In the genomic region with DNA sequence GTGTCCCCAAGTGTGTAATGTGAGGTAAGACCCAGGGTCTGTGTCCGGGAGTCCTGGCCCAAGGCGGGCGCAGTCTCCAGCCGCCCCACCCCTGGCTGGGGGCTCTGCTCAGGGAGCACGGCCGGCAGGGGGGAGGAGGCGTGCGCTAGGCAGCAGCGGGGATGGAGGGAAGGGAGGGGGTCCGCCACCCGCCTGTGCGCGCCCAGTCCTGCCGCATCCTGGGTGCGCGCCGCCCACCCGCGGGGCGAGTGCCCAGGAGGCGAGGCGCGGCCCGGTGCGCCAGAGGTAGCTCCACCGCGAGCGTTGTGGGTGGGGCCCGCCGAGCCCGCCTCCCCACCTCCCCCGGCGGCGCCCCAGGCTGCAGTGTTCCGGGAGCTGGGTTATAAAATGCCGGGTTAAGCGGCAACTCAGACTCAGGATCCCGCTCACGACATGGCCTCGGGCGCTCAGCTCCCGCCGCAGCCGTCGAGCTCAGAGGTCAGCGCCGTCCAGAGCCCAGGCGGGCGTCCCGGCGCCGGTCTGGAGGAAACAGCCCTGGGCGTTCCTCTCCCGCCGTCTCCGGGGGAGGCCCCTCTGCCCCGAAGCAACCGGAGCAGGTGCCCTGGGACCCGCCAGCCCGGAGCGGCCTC, we compare ENCODE assay signal across 8 cellular contexts. TPM values are rescaled to one million over a fixed set of nuclear protein-coding genes. Genes with fewer than 3 reads are reported as not detected.
DNase-seq lines count a peak whose midpoint lies in the region; ATAC-seq and TF ChIP-seq lines count a peak whose summit lies in the region.

A gene with protein sequence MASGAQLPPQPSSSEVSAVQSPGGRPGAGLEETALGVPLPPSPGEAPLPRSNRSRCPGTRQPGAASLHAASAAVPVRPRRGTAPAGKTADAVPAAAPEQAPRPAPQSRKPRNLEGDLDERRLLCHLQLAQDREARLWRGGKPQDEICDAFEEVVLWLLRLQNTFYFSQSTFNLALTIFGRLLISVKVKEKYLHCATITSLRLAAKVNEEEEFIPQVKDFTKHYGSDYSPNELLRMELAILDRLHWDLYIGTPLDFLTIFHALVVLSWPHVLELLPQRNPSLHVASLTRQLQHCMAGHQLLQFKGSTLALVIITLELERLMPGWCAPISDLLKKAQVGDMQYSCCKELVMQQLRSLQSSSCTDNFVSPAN (plus strand): TSS at position 363 of the 629 bp plus-strand sequence. CDS start 70 bp downstream, at position 433.

- no peak for TF ChIP-seq POLR2A in suprapubic skin (IDR thresholded peaks at IDR 0.05)

- no peaks in the 10 kb centered on the region for H3K9me3 ChIP-seq in suprapubic skin

- WGBS in suprapubic skin, result no CpG with 5 or more reads among the region's 61 CpGs

- peak; percentile 68 for DNase-seq in activated CD8-positive, alpha-beta T cell treated with anti-CD3 and anti-CD28 coated beads for 36 hours
- peak; percentile 32 for DNase-seq in endothelial cell (ENCODE audit: low spot score)
- DNase-seq in nephron progenitor cell, result peak; percentile 59
- DNase-seq in suprapubic skin (ENCODE audit: low spot score in 2 of 2), result no peak
- DNase-seq in NCI-H2196 treated with DMSO at 0.1 percent for 48 hours (lab: John Stamatoyannopoulos, UW; ENCODE audit: unreplicated experiment), result no peak

- peaks cover 16% of the 10 kb centered on the region for H3K4me1 ChIP-seq in suprapubic skin

- peak within 1 kb of the TSS; percentile 75 for H3K27ac Mint-ChIP-seq in activated CD8-positive, alpha-beta T cell treated with anti-CD3 and anti-CD28 coated beads for 36 hours
- H3K27ac Mint-ChIP-seq in endothelial cell (ENCODE audit: unreplicated experiment) (no peak within 1 kb of the TSS), nephron progenitor cell (no peak within 1 kb of the TSS)

- H3K4me3 Mint-ChIP-seq in activated CD8-positive, alpha-beta T cell treated with anti-CD3 and anti-CD28 coated beads for 36 hours, result peak within 1 kb of the TSS; percentile 75
- H3K4me3 Mint-ChIP-seq in endothelial cell (ENCODE audit: unreplicated experiment), result peak within 1 kb of the TSS; percentile 77
- peak within 1 kb of the TSS; percentile 75 for H3K4me3 Mint-ChIP-seq in nephron progenitor cell

- intact Hi-C loops in activated CD8-positive, alpha-beta T cell treated with anti-CD3 and anti-CD28 coated beads for 36 hours (cut with micrococcal nuclease), result loop anchor here (5.0 kb wide), 1 partner anchor 75 kb away; no protein-coding TSS in a partner anchor

- H3K4me1 Mint-ChIP-seq in activated CD8-positive, alpha-beta T cell treated with anti-CD3 and anti-CD28 coated beads for 36 hours (ENCODE audit: low read depth), result peaks cover 37% of the 10 kb centered on the region
- no peaks in the 10 kb centered on the region for H3K4me1 Mint-ChIP-seq in endothelial cell (ENCODE audit: unreplicated experiment)
- no peaks in the 10 kb centered on the region for H3K4me1 Mint-ChIP-seq in nephron progenitor cell

- peaks cover 13% of the 10 kb centered on the region for H3K36me3 Mint-ChIP-seq in activated CD8-positive, alpha-beta T cell treated with anti-CD3 and anti-CD28 coated beads for 36 hours (ENCODE audit: low read depth)
- no peaks in the 10 kb centered on the region for H3K36me3 Mint-ChIP-seq in endothelial cell (ENCODE audit: low read depth, unreplicated experiment)
- no peaks in the 10 kb centered on the region for H3K36me3 Mint-ChIP-seq in nephron progenitor cell (ENCODE audit: low read depth)

- H3K9me3 Mint-ChIP-seq in activated CD8-positive, alpha-beta T cell treated with anti-CD3 and anti-CD28 coated beads for 36 hours, result no peaks in the 10 kb centered on the region
- H3K9me3 Mint-ChIP-seq in endothelial cell (ENCODE audit: unreplicated experiment), result no peaks in the 10 kb centered on the region
- peaks cover 7% of the 10 kb centered on the region for H3K9me3 Mint-ChIP-seq in nephron progenitor cell

- H3K4me3 ChIP-seq in GM12875 (ENCODE audit: low read depth, low read length), result peak within 1 kb of the TSS; percentile 63
- H3K4me3 ChIP-seq in suprapubic skin, result peak within 1 kb of the TSS; percentile 61

- peak; percentile 28 for ATAC-seq in HG03175 (IDR thresholded peaks at IDR 0.05; ENCODE audit: unreplicated experiment)
- peak; percentile 76 for ATAC-seq in activated CD8-positive, alpha-beta T cell treated with anti-CD3 and anti-CD28 coated beads for 36 hours
- no peak for ATAC-seq in GM21526 (IDR thresholded peaks at IDR 0.05; ENCODE audit: low FRiP score, unreplicated experiment)

- H3K27me3 ChIP-seq in suprapubic skin, result peaks cover 31% of the 10 kb centered on the region

- POLR2A ChIA-PET in activated CD8-positive, alpha-beta T cell treated with anti-CD3 and anti-CD28 coated beads for 36 hours (lab: Charles Lee), result interaction anchor here (0.7 to 3.4 kb wide), 5 partner anchors 10 to 248 kb away, joined by 3 to 23 read pairs (median 3); a partner anchor contains a TSS

- no peaks in the 10 kb centered on the region for H3K36me3 ChIP-seq in suprapubic skin

- CTCF ChIA-PET in activated CD8-positive, alpha-beta T cell treated with anti-CD3 and anti-CD28 coated beads for 36 hours (lab: Charles Lee), result interaction anchor here (0.7 to 3.8 kb wide), 16 partner anchors 8 to 221 kb away, joined by 3 to 36 read pairs (median 4); a partner anchor contains a TSS

- no peak within 1 kb of the TSS for H3K27ac ChIP-seq in suprapubic skin

- TF ChIP-seq CTCF in GM12875 (IDR thresholded peaks at IDR 0.05; ENCODE audit: borderline replicate concordance, insufficient read depth, low read depth, low read length) (no peak), endothelial cell (IDR thresholded peaks at IDR 0.05; ENCODE audit: unreplicated experiment) (no peak), nephron progenitor cell (IDR thresholded peaks at IDR 0.05) (no peak), suprapubic skin (IDR thresholded peaks at IDR 0.05) (no peak)
- TF ChIP-seq CTCF in activated CD8-positive, alpha-beta T cell treated with anti-CD3 and anti-CD28 coated beads for 36 hours (IDR thresholded peaks at IDR 0.05), result peak; percentile 15

- peaks cover 10% of the 10 kb centered on the region for H3K27me3 Mint-ChIP-seq in activated CD8-positive, alpha-beta T cell treated with anti-CD3 and anti-CD28 coated beads for 36 hours
- peaks cover 14% of the 10 kb centered on the region for H3K27me3 Mint-ChIP-seq in endothelial cell (ENCODE audit: unreplicated experiment)
- peaks cover 98% of the 10 kb centered on the region for H3K27me3 Mint-ChIP-seq in nephron progenitor cell (ENCODE audit: low read depth, poor library complexity)

- TF ChIP-seq EP300 in suprapubic skin (IDR thresholded peaks at IDR 0.05), result no peak

RNA-seq across cellular contexts. Expression of the gene that starts here (rescaled TPM):
- 10 to 100 TPM in 1 of 2 experiments, 1 to 10 TPM in 1; 8.7 to 10.0 TPM for total RNA-seq in activated CD8-positive, alpha-beta T cell treated with anti-CD3 and anti-CD28 coated beads for 36 hours
- total RNA-seq in endothelial cell (ENCODE audit: unreplicated experiment), result not detected
- not detected for total RNA-seq in suprapubic skin

Comparison
In these comparisons a context has a peak if more than half of its experiments do, and no peak if none do; other contexts are left out.
1. Peak in DNase-seq in endothelial cell; RNA of the gene not detected or under 1 TPM.
2. DNase-seq: peak in activated CD8-positive, alpha-beta T cell treated with anti-CD3 and anti-CD28 coated beads for 36 hours (single experiment) and nephron progenitor cell (single experiment); none in suprapubic skin (0 of 2) and NCI-H2196 treated with DMSO at 0.1 percent for 48 hours (single experiment).
3. Peak in every context shown above with its lines, with median percentiles within 50 percentile points of each other: H3K4me3 Mint-ChIP-seq.